ENCODE assay signal across 14 cellular contexts in genomic region chr5:149543361-149544198, GRCh38. TPM values are rescaled to one million over a fixed set of nuclear protein-coding genes. Genes with fewer than 3 reads are reported as not detected.
A peak's percentile ranks its signal among the peaks of the same experiment; 100 is the strongest.
DNase-seq lines count a peak whose midpoint lies in the region; ATAC-seq and TF ChIP-seq lines count a peak whose summit lies in the region.
"Had no signal": no experiment of that assay in that cellular context is flagged by ENCODE, and none has a peak within 500 bp of the region (broad histone marks: within the 10 kb centered on the region; RNA-seq: fewer than 3 reads in every experiment).

No MANE protein-coding gene starts in this region.

- POLR2A ChIA-PET in CD4-positive, alpha-beta T cell (lab: Charles Lee), result interaction anchor here (1.0 to 3.3 kb wide), 3 partner anchors 7 to 19 kb away, joined by 3 to 16 read pairs (median 5); partner anchors contain the start of gene CSNK1A1

- H3K27me3 ChIP-seq in CD4-positive, alpha-beta T cell (ENCODE audit: control insufficient read depth, insufficient read depth, low read length), result no peaks in the 10 kb centered on the region
- H3K27me3 ChIP-seq in osteoblast (ENCODE audit: insufficient read depth, low read length), result no peaks in the 10 kb centered on the region

- H2AFZ ChIP-seq in osteoblast (ENCODE audit: low read length), result no peak overlapping the region

- peaks cover 60% of the 10 kb centered on the region for H3K36me3 ChIP-seq in osteoblast (ENCODE audit: insufficient read depth, low read length)

- H3K9me3 Mint-ChIP-seq in CD4-positive, alpha-beta T cell, result no peaks in the 10 kb centered on the region
- H3K9me3 Mint-ChIP-seq in osteocyte (ENCODE audit: unreplicated experiment), result no peaks in the 10 kb centered on the region

- H3K4me3 ChIP-seq in fibroblast of pulmonary artery (replicated peaks; ENCODE audit: low read depth, low read length), result peak overlapping the region; percentile 21
- no peak overlapping the region for H3K4me3 ChIP-seq in osteoblast (ENCODE audit: insufficient read depth, low read length)

- no peaks in the 10 kb centered on the region for H3K9me3 ChIP-seq in CD4-positive, alpha-beta T cell (ENCODE audit: control insufficient read depth, low read length)
- no peaks in the 10 kb centered on the region for H3K9me3 ChIP-seq in T-helper 17 cell (ENCODE audit: control insufficient read depth, low read length, poor library complexity, severe bottlenecking)
- no peaks in the 10 kb centered on the region for H3K9me3 ChIP-seq in osteoblast (ENCODE audit: low read depth, low read length)

- no peak for DNase-seq in CD4-positive, alpha-beta T cell
- DNase-seq in T-helper 17 cell (no peak), fibroblast of pulmonary artery (ENCODE audit: low read depth) (peak; percentile 52), osteocyte (ENCODE audit: extremely low spot score, unreplicated experiment) (no peak), osteoblast (ENCODE audit: insufficient read length, low spot score, missing footprints) (no peak), SW 1271 (lab: John Stamatoyannopoulos, UW) (no peak), NOMO-1 (lab: John Stamatoyannopoulos, UW; ENCODE audit: unreplicated experiment in 2 of 2) (no peak)
- no peak for DNase-seq in activated CD4-positive, alpha-beta T cell treated with anti-CD3 and anti-CD28 coated beads for 1 hour
- DNase-seq: effector CD4-positive, alpha-beta T cell; left cardiac atrium; NCI-H2171 treated with DMSO at 0.1 percent for 48 hours; stimulated activated CD4-positive, alpha-beta T cell treated with anti-CD3 and anti-CD28 coated beads, Interleukin-12 subunit alpha, Interleukin-12 subunit beta, amount 100 ng/mL, for 4 hours; stimulated activated naive CD4-positive, alpha-beta T cell had no signal

- intact Hi-C loops in CD4-positive, alpha-beta T cell (cut with DNase I, micrococcal nuclease), result loop anchor here in 1 of 2 experiments (5.0 kb wide), 1 partner anchor 36 kb away; no protein-coding TSS in a partner anchor

- no peak for ATAC-seq in CD4-positive, alpha-beta T cell (ENCODE audit: poor library complexity)
- no peak for ATAC-seq in T-helper 17 cell

- peak overlapping the region; percentile 16 for H3K27ac Mint-ChIP-seq in CD4-positive, alpha-beta T cell
- H3K27ac Mint-ChIP-seq in T-helper 17 cell, result peak overlapping the region; percentile 83
- H3K27ac Mint-ChIP-seq in osteocyte (ENCODE audit: unreplicated experiment), result peak overlapping the region; percentile 17

- H3K27ac ChIP-seq in CD4-positive, alpha-beta T cell (ENCODE audit: low read depth, low read length), result no peak overlapping the region
- no peak overlapping the region for H3K27ac ChIP-seq in osteoblast (ENCODE audit: low read depth, low read length)
- H3K27ac ChIP-seq: C4-2B had no signal

- H3K36me3 Mint-ChIP-seq in CD4-positive, alpha-beta T cell (ENCODE audit: low read depth), result peaks cover 80% of the 10 kb centered on the region
- H3K36me3 Mint-ChIP-seq in T-helper 17 cell (ENCODE audit: low read depth) (peaks cover 2% of the 10 kb centered on the region), osteocyte (ENCODE audit: unreplicated experiment) (peaks cover 27% of the 10 kb centered on the region)

- peaks cover 97% of the 10 kb centered on the region for H3K79me2 ChIP-seq in osteoblast (ENCODE audit: insufficient read depth, low read length)

- peak overlapping the region; percentile 17 for H3K4me3 Mint-ChIP-seq in CD4-positive, alpha-beta T cell
- H3K4me3 Mint-ChIP-seq in T-helper 17 cell, result no peak overlapping the region
- H3K4me3 Mint-ChIP-seq in osteocyte (ENCODE audit: unreplicated experiment), result no peak overlapping the region

- CTCF ChIA-PET in CD4-positive, alpha-beta T cell (lab: Charles Lee), result interaction anchor here (1.3 to 1.6 kb wide), 2 partner anchors 8 to 20 kb away, joined by 5 read pairs; partner anchors contain the start of gene CSNK1A1

- H3K4me2 ChIP-seq in osteoblast (ENCODE audit: insufficient read depth, low read length), result no peak overlapping the region

- peaks cover 19% of the 10 kb centered on the region for H3K4me1 ChIP-seq in osteoblast (ENCODE audit: insufficient read depth, low read length)

- H3K27me3 Mint-ChIP-seq in CD4-positive, alpha-beta T cell, result no peaks in the 10 kb centered on the region
- no peaks in the 10 kb centered on the region for H3K27me3 Mint-ChIP-seq in T-helper 17 cell
- no peaks in the 10 kb centered on the region for H3K27me3 Mint-ChIP-seq in osteocyte (ENCODE audit: unreplicated experiment)

- TF ChIP-seq CTCF in CD4-positive, alpha-beta T cell (IDR thresholded peaks at IDR 0.05), result no peak
- TF ChIP-seq CTCF in fibroblast of pulmonary artery (IDR thresholded peaks at IDR 0.05; ENCODE audit: low read length, missing control alignments), result no peak
- no peak for TF ChIP-seq CTCF in osteocyte (IDR thresholded peaks at IDR 0.05)
- TF ChIP-seq CTCF in osteoblast (IDR thresholded peaks at IDR 0.05; ENCODE audit: extremely low read depth, low read depth, low read length), result no peak

- peaks cover 56% of the 10 kb centered on the region for H4K20me1 ChIP-seq in osteoblast (ENCODE audit: insufficient read depth, low read length)

- H3K4me1 Mint-ChIP-seq in CD4-positive, alpha-beta T cell (ENCODE audit: low read depth), result peaks cover 74% of the 10 kb centered on the region
- peaks cover 42% of the 10 kb centered on the region for H3K4me1 Mint-ChIP-seq in T-helper 17 cell
- H3K4me1 Mint-ChIP-seq in osteocyte (ENCODE audit: unreplicated experiment), result peaks cover 51% of the 10 kb centered on the region

RNA-seq across cellular contexts. Expression of gene CSNK1A1, which starts 7.7 kb away (rescaled TPM):
- 100 to 1,000 TPM; 201 to 217 TPM for total RNA-seq in CD4-positive, alpha-beta T cell
- total RNA-seq in T-helper 17 cell (100 to 1,000 TPM; 192 to 212 TPM), osteocyte (278 and 282 TPM in 2 replicates), osteoblast (444 and 497 TPM in 2 replicates)

RNA-seq across cellular contexts. Expression of gene ARHGEF37, which starts 37.7 kb away (rescaled TPM):
- total RNA-seq in CD4-positive, alpha-beta T cell, result under 1 TPM in 1 of 2 experiments, not detected in 1; 0.41 TPM
- total RNA-seq in T-helper 17 cell (under 1 TPM; 0.25 to 0.76 TPM), osteocyte (8.9 and 10.5 TPM in 2 replicates), osteoblast (0.72 and 0.88 TPM in 2 replicates)

Comparison
In these comparisons a context has a peak if more than half of its experiments do, and no peak if none do; other contexts are left out.
1. H3K27ac Mint-ChIP-seq: peak in every context shown above with its lines; median percentile 83 in T-helper 17 cell; 17 in osteocyte; 16 in CD4-positive, alpha-beta T cell.